In the genomic region with DNA sequence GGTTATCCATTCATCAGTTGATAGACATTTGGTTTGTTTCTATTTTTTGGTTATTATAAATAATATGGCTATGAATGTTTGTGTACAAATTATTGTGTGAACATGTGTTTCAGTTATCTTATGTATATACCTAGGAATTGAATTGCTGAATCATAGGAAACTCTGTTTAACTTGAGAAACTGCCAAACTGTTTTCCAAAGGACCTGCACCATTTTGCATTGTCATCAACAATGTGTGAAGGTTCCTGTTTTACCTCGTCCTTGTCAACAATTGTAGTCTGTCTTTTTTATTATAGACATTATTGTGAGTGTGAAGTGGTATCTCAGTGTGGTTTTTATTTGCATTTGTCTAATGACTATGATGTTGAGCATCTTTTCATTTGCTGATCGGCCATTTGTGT, we compare ENCODE assay signal across 20 cellular contexts.
"Had no signal": no experiment of that assay in that cellular context is flagged by ENCODE, and none has a peak within 500 bp of the region (broad histone marks: within the 10 kb centered on the region; RNA-seq: fewer than 3 reads in every experiment).

No MANE protein-coding gene starts in this region.

- H3K27ac ChIP-seq: colonic mucosa, lower lobe of right lung, spleen had no signal

- H3K36me3 ChIP-seq: colonic mucosa had no signal

- ATAC-seq: activated CD8-positive, alpha-beta memory T cell treated with anti-CD3 and anti-CD28 coated beads, Interleukin-2, amount 10 ng/mL, durations not matched to agents 7 days and 5 days; lower lobe of right lung; natural killer cell treated with Interleukin-12 subunit alpha and Interleukin-12 subunit beta and Interleukin-15 and Interleukin-18, amount 100 ng/mL, for 72 hours; stimulated activated naive B cell treated with anti-CD40 and anti-IgM and Interleukin-4, amounts not matched to agents 10 μg/mL and 1 μg/mL and 100 μg/mL, for 72 hours; WTC11 had no signal

- H3K27me3 ChIP-seq: colonic mucosa, spleen had no signal

- H3K4me1 ChIP-seq: colonic mucosa, lower lobe of right lung, spleen had no signal

- H3K4me1 Mint-ChIP-seq: activated CD4-positive, alpha-beta memory T cell treated with anti-CD3 and anti-CD28 coated beads, Interleukin-2, amount 10 ng/mL, durations not matched to agents 7 days and 5 days; activated CD8-positive, alpha-beta memory T cell treated with anti-CD3 and anti-CD28 coated beads, Interleukin-2, amount 10 ng/mL, durations not matched to agents 7 days and 5 days; central memory CD8-positive, alpha-beta T cell; mesothelial cell of epicardium had no signal

- H3K27me3 Mint-ChIP-seq: activated CD4-positive, alpha-beta memory T cell treated with anti-CD3 and anti-CD28 coated beads, Interleukin-2, amount 10 ng/mL, durations not matched to agents 7 days and 5 days; activated CD8-positive, alpha-beta memory T cell treated with anti-CD3 and anti-CD28 coated beads, Interleukin-2, amount 10 ng/mL, durations not matched to agents 7 days and 5 days; activated naive CD8-positive, alpha-beta T cell treated with anti-CD3 and anti-CD28 coated beads, Interleukin-2, amount 10 ng/mL, durations not matched to agents 7 days and 5 days; central memory CD8-positive, alpha-beta T cell; natural killer cell treated with Interleukin-12 subunit alpha and Interleukin-12 subunit beta and Interleukin-15 and Interleukin-18, amount 100 ng/mL, for 72 hours; stimulated activated naive B cell treated with anti-CD40 and anti-IgM and Interleukin-4, amounts not matched to agents 10 μg/mL and 1 μg/mL and 100 μg/mL, for 72 hours had no signal

- H3K4me3 ChIP-seq: colonic mucosa, lower lobe of right lung, spleen had no signal

- DNase-seq: activated CD4-positive, alpha-beta memory T cell treated with anti-CD3 and anti-CD28 coated beads, Interleukin-2, amount 10 ng/mL, durations not matched to agents 7 days and 5 days; activated CD4-positive, alpha-beta T cell treated with anti-CD3 and anti-CD28 coated beads for 4 hours; activated CD8-positive, alpha-beta memory T cell treated with anti-CD3 and anti-CD28 coated beads, Interleukin-2, amount 10 ng/mL, durations not matched to agents 7 days and 5 days; activated naive CD4-positive, alpha-beta T cell treated with Interleukin-2 at 50 U/mL for 16 hours; activated naive CD8-positive, alpha-beta T cell treated with anti-CD3 and anti-CD28 coated beads, Interleukin-2, amount 10 ng/mL, durations not matched to agents 7 days and 5 days; activated T-cell treated with anti-CD3 and anti-CD28 coated beads, Interleukin-2, amount 50 U/mL, for 1 hour; amygdala; colonic mucosa; hypothalamus; islet precursor cell; lower lobe of right lung; nucleus accumbens; spleen; stimulated activated naive B cell treated with anti-CD40 and anti-IgM and Interleukin-4, amounts not matched to agents 10 μg/mL and 1 μg/mL and 100 μg/mL, for 72 hours; T-helper 2 cell had no signal

- H3K4me3 Mint-ChIP-seq: activated CD4-positive, alpha-beta memory T cell treated with anti-CD3 and anti-CD28 coated beads, Interleukin-2, amount 10 ng/mL, durations not matched to agents 7 days and 5 days; activated CD8-positive, alpha-beta memory T cell treated with anti-CD3 and anti-CD28 coated beads, Interleukin-2, amount 10 ng/mL, durations not matched to agents 7 days and 5 days; activated naive CD8-positive, alpha-beta T cell treated with anti-CD3 and anti-CD28 coated beads, Interleukin-2, amount 10 ng/mL, durations not matched to agents 7 days and 5 days; central memory CD8-positive, alpha-beta T cell; mesothelial cell of epicardium; natural killer cell treated with Interleukin-12 subunit alpha and Interleukin-12 subunit beta and Interleukin-15 and Interleukin-18, amount 100 ng/mL, for 72 hours; stimulated activated naive B cell treated with anti-CD40 and anti-IgM and Interleukin-4, amounts not matched to agents 10 μg/mL and 1 μg/mL and 100 μg/mL, for 72 hours; WTC11 had no signal

- H3K27ac Mint-ChIP-seq: activated CD4-positive, alpha-beta memory T cell treated with anti-CD3 and anti-CD28 coated beads, Interleukin-2, amount 10 ng/mL, durations not matched to agents 7 days and 5 days; activated CD8-positive, alpha-beta memory T cell treated with anti-CD3 and anti-CD28 coated beads, Interleukin-2, amount 10 ng/mL, durations not matched to agents 7 days and 5 days; activated T-helper 2 cell treated with anti-CD3 and anti-CD28 coated beads, Interferon-gamma antibody, Interleukin-2, Interleukin-4, amounts not matched to agents 10 μg/mL and 5 μg/mL and 100 μg/mL, durations not matched to agents 14 hours and 24 hours and 36 hours; mesothelial cell of epicardium; natural killer cell treated with Interleukin-12 subunit alpha and Interleukin-12 subunit beta and Interleukin-15 and Interleukin-18, amount 100 ng/mL, for 72 hours; stimulated activated naive B cell treated with anti-CD40 and anti-IgM and Interleukin-4, amounts not matched to agents 10 μg/mL and 1 μg/mL and 100 μg/mL, for 72 hours; WTC11 had no signal
